1 cellular context compared by ENCODE assay signal in the genomic region with DNA sequence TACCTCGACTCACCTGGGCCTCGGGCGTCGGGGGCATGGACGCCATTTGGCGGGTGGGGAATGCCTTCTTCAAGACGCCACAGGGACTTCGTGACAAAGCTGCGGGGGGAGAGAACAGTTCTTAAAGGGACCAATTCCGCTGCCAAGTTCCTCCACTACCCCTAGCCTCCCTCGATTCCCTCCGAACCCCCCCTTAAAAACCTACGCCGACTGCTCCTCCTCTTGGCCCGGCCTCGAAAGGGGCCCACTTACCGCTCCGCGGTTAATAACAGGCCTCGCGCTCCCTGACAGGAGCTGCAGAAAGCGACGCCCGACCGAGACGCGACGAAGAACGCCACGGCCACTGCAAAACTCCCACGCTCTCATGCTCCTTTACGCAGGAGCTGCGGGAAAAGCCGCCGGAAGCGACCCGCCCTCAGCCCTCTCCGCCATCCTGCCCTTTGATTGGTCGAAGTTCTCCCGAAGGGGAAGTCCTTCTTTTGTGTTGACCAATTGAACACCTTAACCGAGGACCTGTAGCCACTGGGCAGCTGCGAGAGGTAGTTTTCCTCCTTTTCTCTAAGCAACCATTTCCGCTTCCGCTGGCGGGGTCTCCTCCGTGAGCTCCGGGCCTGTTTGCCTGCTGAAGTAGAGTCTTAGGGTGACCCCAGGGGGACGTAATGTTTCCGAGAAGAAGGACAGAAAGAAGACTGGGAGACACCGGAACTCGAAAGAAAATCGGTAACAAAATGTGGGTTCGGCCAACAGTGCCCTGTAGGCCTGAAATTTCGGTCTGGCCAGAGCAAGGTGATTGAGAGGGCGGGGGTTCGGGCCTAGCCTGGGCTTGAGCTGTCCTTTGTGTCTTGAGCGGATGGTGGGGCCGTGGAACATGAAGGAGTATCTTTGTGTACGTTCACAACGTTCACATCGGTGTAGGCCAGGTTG.
A peak's percentile ranks its signal among the peaks of the same experiment; 100 is the strongest.
TF ChIP-seq lines count a peak whose summit lies in the region.

A gene (plus strand): TSS at position 573 of the 924 bp plus-strand sequence. CDS start 32,548 bp downstream, outside the sequence.
A gene with protein sequence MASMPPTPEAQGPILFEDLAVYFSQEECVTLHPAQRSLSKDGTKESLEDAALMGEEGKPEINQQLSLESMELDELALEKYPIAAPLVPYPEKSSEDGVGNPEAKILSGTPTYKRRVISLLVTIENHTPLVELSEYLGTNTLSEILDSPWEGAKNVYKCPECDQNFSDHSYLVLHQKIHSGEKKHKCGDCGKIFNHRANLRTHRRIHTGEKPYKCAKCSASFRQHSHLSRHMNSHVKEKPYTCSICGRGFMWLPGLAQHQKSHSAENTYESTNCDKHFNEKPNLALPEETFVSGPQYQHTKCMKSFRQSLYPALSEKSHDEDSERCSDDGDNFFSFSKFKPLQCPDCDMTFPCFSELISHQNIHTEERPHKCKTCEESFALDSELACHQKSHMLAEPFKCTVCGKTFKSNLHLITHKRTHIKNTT (minus strand): TSS at position 397 of the 924 bp plus-strand sequence. CDS start 351 bp downstream, at position 46.

TF ChIP-seq in HepG2, 621 proteins besides CTCF, POLR2A, EP300 and RAD21 (continued from another document):
- TF ChIP-seq YEATS4 (CRISPR knock-in tag; IDR thresholded peaks at IDR 0.05; ENCODE audit: borderline replicate concordance): peak; percentile 67
- no peak for TF ChIP-seq AGO1 (IDR thresholded peaks at IDR 0.05; ENCODE audit: low read depth, low read length, poor library complexity, severe bottlenecking)
- 0 out of 2 replicates have a peak, but pooled peaks have one; percentile 16 for TF ChIP-seq ZNF605 (CRISPR knock-in tag; IDR thresholded peaks at IDR 0.05)
- peak; percentile 57 for TF ChIP-seq ASH2L (IDR thresholded peaks at IDR 0.05; ENCODE audit: insufficient read length, low read depth, low read length)
- TF ChIP-seq, protein P1, sequence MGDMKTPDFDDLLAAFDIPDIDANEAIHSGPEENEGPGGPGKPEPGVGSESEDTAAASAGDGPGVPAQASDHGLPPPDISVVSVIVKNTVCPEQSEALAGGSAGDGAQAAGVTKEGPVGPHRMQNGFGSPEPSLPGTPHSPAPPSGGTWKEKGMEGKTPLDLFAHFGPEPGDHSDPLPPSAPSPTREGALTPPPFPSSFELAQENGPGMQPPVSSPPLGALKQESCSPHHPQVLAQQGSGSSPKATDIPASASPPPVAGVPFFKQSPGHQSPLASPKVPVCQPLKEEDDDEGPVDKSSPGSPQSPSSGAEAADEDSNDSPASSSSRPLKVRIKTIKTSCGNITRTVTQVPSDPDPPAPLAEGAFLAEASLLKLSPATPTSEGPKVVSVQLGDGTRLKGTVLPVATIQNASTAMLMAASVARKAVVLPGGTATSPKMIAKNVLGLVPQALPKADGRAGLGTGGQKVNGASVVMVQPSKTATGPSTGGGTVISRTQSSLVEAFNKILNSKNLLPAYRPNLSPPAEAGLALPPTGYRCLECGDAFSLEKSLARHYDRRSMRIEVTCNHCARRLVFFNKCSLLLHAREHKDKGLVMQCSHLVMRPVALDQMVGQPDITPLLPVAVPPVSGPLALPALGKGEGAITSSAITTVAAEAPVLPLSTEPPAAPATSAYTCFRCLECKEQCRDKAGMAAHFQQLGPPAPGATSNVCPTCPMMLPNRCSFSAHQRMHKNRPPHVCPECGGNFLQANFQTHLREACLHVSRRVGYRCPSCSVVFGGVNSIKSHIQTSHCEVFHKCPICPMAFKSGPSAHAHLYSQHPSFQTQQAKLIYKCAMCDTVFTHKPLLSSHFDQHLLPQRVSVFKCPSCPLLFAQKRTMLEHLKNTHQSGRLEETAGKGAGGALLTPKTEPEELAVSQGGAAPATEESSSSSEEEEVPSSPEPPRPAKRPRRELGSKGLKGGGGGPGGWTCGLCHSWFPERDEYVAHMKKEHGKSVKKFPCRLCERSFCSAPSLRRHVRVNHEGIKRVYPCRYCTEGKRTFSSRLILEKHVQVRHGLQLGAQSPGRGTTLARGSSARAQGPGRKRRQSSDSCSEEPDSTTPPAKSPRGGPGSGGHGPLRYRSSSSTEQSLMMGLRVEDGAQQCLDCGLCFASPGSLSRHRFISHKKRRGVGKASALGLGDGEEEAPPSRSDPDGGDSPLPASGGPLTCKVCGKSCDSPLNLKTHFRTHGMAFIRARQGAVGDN (CRISPR knock-in tag; IDR thresholded peaks at IDR 0.05): peak; percentile 55
- peak; percentile 45; the same call in 1 of the 2 replicates for TF ChIP-seq MYC (CRISPR knock-in tag; IDR thresholded peaks at IDR 0.05; ENCODE audit: borderline replicate concordance)
- TF ChIP-seq, protein P2, sequence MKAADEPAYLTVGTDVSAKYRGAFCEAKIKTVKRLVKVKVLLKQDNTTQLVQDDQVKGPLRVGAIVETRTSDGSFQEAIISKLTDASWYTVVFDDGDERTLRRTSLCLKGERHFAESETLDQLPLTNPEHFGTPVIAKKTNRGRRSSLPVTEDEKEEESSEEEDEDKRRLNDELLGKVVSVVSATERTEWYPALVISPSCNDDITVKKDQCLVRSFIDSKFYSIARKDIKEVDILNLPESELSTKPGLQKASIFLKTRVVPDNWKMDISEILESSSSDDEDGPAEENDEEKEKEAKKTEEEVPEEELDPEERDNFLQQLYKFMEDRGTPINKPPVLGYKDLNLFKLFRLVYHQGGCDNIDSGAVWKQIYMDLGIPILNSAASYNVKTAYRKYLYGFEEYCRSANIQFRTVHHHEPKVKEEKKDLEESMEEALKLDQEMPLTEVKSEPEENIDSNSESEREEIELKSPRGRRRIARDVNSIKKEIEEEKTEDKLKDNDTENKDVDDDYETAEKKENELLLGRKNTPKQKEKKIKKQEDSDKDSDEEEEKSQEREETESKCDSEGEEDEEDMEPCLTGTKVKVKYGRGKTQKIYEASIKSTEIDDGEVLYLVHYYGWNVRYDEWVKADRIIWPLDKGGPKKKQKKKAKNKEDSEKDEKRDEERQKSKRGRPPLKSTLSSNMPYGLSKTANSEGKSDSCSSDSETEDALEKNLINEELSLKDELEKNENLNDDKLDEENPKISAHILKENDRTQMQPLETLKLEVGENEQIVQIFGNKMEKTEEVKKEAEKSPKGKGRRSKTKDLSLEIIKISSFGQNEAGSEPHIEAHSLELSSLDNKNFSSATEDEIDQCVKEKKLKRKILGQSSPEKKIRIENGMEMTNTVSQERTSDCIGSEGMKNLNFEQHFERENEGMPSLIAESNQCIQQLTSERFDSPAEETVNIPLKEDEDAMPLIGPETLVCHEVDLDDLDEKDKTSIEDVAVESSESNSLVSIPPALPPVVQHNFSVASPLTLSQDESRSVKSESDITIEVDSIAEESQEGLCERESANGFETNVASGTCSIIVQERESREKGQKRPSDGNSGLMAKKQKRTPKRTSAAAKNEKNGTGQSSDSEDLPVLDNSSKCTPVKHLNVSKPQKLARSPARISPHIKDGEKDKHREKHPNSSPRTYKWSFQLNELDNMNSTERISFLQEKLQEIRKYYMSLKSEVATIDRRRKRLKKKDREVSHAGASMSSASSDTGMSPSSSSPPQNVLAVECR (CRISPR knock-in tag; IDR thresholded peaks at IDR 0.05; ENCODE audit: borderline replicate concordance): peak; percentile 69; the same call in 1 of the 2 replicates
- TF ChIP-seq NKX3-1 (CRISPR knock-in tag; IDR thresholded peaks at IDR 0.05): 0 out of 2 replicates have a peak, but pooled peaks have one; percentile 10
